Comparison of ENCODE assay signal across 24 cellular contexts in genomic region chr4:8038083-8038482, GRCh38.
"Had no signal": no experiment of that assay in that cellular context is flagged by ENCODE, and none has a peak within 500 bp of the region (broad histone marks: within the 10 kb centered on the region; RNA-seq: fewer than 3 reads in every experiment).

No MANE protein-coding gene starts in this region.

- H3K27ac Mint-ChIP-seq: dendritic cell treated with granulocyte-macrophage colony-stimulating factor and Interleukin-4, amounts not matched to agents 40 ng/mL and 50 ng/mL, for 4 days; effector memory CD8-positive, alpha-beta T cell; memory B cell; natural killer cell treated with Interleukin-12 subunit alpha and Interleukin-12 subunit beta and Interleukin-15 and Interleukin-18, amount 100 ng/mL, for 72 hours had no signal

- H3K36me3 ChIP-seq: left ventricle myocardium inferior, lower lobe of right lung, neutrophil, right atrium auricular region, stomach had no signal

- H3K4me3 Mint-ChIP-seq: dendritic cell treated with granulocyte-macrophage colony-stimulating factor and Interleukin-4, amounts not matched to agents 40 ng/mL and 50 ng/mL, for 4 days; effector memory CD8-positive, alpha-beta T cell; memory B cell; natural killer cell treated with Interleukin-12 subunit alpha and Interleukin-12 subunit beta and Interleukin-15 and Interleukin-18, amount 100 ng/mL, for 72 hours had no signal

- H3K79me2 ChIP-seq: hepatocyte had no signal

- H2AFZ ChIP-seq: hepatocyte had no signal

- H3K36me3 Mint-ChIP-seq: natural killer cell treated with Interleukin-12 subunit alpha and Interleukin-12 subunit beta and Interleukin-15 and Interleukin-18, amount 100 ng/mL, for 72 hours had no signal

- H3K9me3 Mint-ChIP-seq: dendritic cell treated with granulocyte-macrophage colony-stimulating factor and Interleukin-4, amounts not matched to agents 40 ng/mL and 50 ng/mL, for 4 days; effector memory CD8-positive, alpha-beta T cell; memory B cell; natural killer cell treated with Interleukin-12 subunit alpha and Interleukin-12 subunit beta and Interleukin-15 and Interleukin-18, amount 100 ng/mL, for 72 hours had no signal

- H3K9me3 ChIP-seq: esophagus muscularis mucosa, gastroesophageal sphincter, left ventricle myocardium inferior, lower lobe of right lung, neutrophil, right atrium auricular region, stomach, thoracic aorta had no signal

- H3K4me2 ChIP-seq: hepatocyte had no signal

- H3K4me1 ChIP-seq: esophagus muscularis mucosa, gastroesophageal sphincter, left ventricle myocardium inferior, lower lobe of right lung, right atrium auricular region, stomach had no signal

- H3K27ac ChIP-seq: epithelial cell of prostate, esophagus muscularis mucosa, gastroesophageal sphincter, hepatocyte, left ventricle myocardium inferior, lower lobe of right lung, neutrophil, right atrium auricular region, stomach, thoracic aorta had no signal

- H3K27me3 ChIP-seq: esophagus muscularis mucosa, gastroesophageal sphincter, hepatocyte, right atrium auricular region, stomach had no signal

- DNase-seq: effector memory CD8-positive, alpha-beta T cell; glutamatergic neuron; kidney; left cardiac atrium; left ventricle myocardium inferior; lower lobe of right lung; midbrain; posterior cingulate gyrus; small intestine; stimulated activated CD4-positive, alpha-beta T cell treated with anti-CD3 and anti-CD28 coated beads, Interleukin-12 subunit alpha, Interleukin-12 subunit beta, amount 100 ng/mL, for 4 hours; stimulated activated naive CD4-positive, alpha-beta T cell; stomach; substantia nigra; trophoblast cell had no signal

- H3K4me3 ChIP-seq: esophagus muscularis mucosa, gastroesophageal sphincter, hepatocyte, left ventricle myocardium inferior, lower lobe of right lung, right atrium auricular region, stomach, thoracic aorta had no signal
